1 cellular context compared by ENCODE assay signal in genomic region chr3:173055228-173055933, GRCh38.
TF ChIP-seq lines count a peak whose summit lies in the region.

No MANE protein-coding gene starts in this region.

TF ChIP-seq in HepG2, 621 proteins besides CTCF, POLR2A, EP300 and RAD21 (continued from another document):
- TF ChIP-seq ZNF318 (CRISPR knock-in tag; IDR thresholded peaks at IDR 0.05), result no peak
- TF ChIP-seq MAFF (IDR thresholded peaks at IDR 0.05; ENCODE audit: low read depth, low read length), result 0 out of 2 replicates have a peak, but pooled peaks have one; percentile 31
- no peak for TF ChIP-seq ZFYVE20 (CRISPR knock-in tag; IDR thresholded peaks at IDR 0.05; ENCODE audit: borderline replicate concordance, low read depth)
- TF ChIP-seq MAFK (conservative IDR thresholded peaks at IDR 0.05 in 1 of 2, IDR thresholded peaks at IDR 0.05 in 1 of 2; ENCODE audit: low read length in 2 of 2), result peak in 1 of 2 experiments; percentile 22; a peak in 1 of 4 replicates
- TF ChIP-seq ZNF646 (CRISPR knock-in tag; IDR thresholded peaks at IDR 0.05), result no peak
TF ChIP-seq in HepG2: peak in this region for 2.
